In genomic region chr20:24966317-24967012, GRCh38 we compare ENCODE assay signal across 1 cellular context.
TF ChIP-seq lines count a peak whose summit lies in the region.

No MANE protein-coding gene starts in this region.

TF ChIP-seq in HepG2, 621 proteins besides CTCF, POLR2A, EP300 and RAD21 (continued from another document):
- no peak for TF ChIP-seq ZNF652 (CRISPR knock-in tag; IDR thresholded peaks at IDR 0.05; ENCODE audit: borderline replicate concordance, low read depth)
- TF ChIP-seq, protein P1, sequence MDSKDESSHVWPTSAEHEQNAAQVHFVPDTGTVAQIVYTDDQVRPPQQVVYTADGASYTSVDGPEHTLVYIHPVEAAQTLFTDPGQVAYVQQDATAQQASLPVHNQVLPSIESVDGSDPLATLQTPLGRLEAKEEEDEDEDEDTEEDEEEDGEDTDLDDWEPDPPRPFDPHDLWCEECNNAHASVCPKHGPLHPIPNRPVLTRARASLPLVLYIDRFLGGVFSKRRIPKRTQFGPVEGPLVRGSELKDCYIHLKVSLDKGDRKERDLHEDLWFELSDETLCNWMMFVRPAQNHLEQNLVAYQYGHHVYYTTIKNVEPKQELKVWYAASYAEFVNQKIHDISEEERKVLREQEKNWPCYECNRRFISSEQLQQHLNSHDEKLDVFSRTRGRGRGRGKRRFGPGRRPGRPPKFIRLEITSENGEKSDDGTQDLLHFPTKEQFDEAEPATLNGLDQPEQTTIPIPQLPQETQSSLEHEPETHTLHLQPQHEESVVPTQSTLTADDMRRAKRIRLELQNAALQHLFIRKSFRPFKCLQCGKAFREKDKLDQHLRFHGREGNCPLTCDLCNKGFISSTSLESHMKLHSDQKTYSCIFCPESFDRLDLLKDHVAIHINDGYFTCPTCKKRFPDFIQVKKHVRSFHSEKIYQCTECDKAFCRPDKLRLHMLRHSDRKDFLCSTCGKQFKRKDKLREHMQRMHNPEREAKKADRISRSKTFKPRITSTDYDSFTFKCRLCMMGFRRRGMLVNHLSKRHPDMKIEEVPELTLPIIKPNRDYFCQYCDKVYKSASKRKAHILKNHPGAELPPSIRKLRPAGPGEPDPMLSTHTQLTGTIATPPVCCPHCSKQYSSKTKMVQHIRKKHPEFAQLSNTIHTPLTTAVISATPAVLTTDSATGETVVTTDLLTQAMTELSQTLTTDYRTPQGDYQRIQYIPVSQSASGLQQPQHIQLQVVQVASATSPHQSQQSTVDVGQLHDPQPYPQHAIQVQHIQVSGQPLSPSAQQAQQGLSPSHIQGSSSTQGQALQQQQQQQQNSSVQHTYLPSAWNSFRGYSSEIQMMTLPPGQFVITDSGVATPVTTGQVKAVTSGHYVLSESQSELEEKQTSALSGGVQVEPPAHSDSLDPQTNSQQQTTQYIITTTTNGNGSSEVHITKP (CRISPR knock-in tag; IDR thresholded peaks at IDR 0.05; ENCODE audit: low read depth), result no peak
- TF ChIP-seq, protein P2, sequence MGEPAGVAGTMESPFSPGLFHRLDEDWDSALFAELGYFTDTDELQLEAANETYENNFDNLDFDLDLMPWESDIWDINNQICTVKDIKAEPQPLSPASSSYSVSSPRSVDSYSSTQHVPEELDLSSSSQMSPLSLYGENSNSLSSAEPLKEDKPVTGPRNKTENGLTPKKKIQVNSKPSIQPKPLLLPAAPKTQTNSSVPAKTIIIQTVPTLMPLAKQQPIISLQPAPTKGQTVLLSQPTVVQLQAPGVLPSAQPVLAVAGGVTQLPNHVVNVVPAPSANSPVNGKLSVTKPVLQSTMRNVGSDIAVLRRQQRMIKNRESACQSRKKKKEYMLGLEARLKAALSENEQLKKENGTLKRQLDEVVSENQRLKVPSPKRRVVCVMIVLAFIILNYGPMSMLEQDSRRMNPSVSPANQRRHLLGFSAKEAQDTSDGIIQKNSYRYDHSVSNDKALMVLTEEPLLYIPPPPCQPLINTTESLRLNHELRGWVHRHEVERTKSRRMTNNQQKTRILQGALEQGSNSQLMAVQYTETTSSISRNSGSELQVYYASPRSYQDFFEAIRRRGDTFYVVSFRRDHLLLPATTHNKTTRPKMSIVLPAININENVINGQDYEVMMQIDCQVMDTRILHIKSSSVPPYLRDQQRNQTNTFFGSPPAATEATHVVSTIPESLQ (CRISPR knock-in tag; conservative IDR thresholded peaks at IDR 0.05), result no peak
- TF ChIP-seq CCAR2 (optimal IDR thresholded peaks at IDR 0.05; ENCODE audit: low read depth, low read length), result no peak
- no peak for TF ChIP-seq ELF3 (CRISPR knock-in tag; IDR thresholded peaks at IDR 0.05)
- TF ChIP-seq ZNF7 (CRISPR knock-in tag; IDR thresholded peaks at IDR 0.05), result no peak
- no peak for TF ChIP-seq THYN1 (CRISPR knock-in tag; IDR thresholded peaks at IDR 0.05; ENCODE audit: borderline replicate concordance, low read depth)
- TF ChIP-seq ZNF747 (CRISPR knock-in tag; IDR thresholded peaks at IDR 0.05; ENCODE audit: borderline replicate concordance), result no peak
- TF ChIP-seq BCL3 (CRISPR knock-in tag; IDR thresholded peaks at IDR 0.05), result no peak
- no peak for TF ChIP-seq ZNF543 (CRISPR knock-in tag; IDR thresholded peaks at IDR 0.05)
- TF ChIP-seq FOXK2 (IDR thresholded peaks at IDR 0.05), result no peak
- TF ChIP-seq NKX3-1 (CRISPR knock-in tag; IDR thresholded peaks at IDR 0.05), result no peak
- TF ChIP-seq NFKBIZ (CRISPR knock-in tag; IDR thresholded peaks at IDR 0.05), result no peak
- no peak for TF ChIP-seq SYNCRIP (IDR thresholded peaks at IDR 0.05; ENCODE audit: insufficient read depth, low read depth, low read length)
- no peak for TF ChIP-seq CAMTA2 (CRISPR knock-in tag; IDR thresholded peaks at IDR 0.05; ENCODE audit: borderline replicate concordance)
